Comparison of ENCODE assay signal across 8 cellular contexts in the genomic region with DNA sequence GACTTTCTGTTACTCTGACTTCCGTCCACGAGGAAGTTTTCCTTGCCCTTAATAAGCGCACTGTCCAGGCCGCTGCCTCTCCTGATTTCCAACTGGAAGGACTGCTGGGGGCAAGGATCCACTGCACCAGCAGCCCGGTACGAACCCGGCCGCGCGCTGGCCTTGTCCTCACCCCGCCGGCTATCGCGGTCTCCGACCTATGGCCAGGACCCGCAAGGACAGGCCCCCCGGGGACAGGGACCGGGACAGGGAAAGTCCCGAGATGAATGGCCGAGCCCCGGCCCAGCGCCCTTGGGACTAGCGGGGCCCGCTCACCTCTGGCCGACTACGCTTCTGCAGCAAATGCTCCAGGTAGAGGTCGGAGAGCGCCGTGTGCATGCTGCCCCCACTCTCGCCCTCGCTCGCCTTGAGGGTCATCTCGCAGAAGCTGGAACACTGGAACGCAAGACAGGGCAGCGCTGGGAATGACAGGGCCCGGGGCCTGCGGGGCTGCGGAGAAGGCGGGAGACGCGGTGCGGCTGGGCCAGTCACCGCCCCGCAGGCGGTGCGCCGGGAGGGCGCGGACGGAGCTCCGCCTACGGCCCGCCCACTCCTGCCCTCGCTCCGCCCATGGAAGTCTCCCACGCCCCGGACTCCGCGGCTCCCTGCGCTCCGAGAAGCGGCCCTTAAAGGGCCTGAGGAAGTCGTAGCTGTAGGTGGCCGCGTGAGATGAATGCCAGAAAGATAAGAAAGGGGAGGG. TPM values are rescaled to one million over a fixed set of nuclear protein-coding genes. Genes with fewer than 3 reads are reported as not detected.
DNase-seq lines count a peak whose midpoint lies in the region; ATAC-seq and TF ChIP-seq lines count a peak whose summit lies in the region.

A gene (minus strand): TSS at position 529 of the 739 bp plus-strand sequence. CDS start 112 bp downstream, at position 417.

- peak within 1 kb of the TSS; percentile 75 to 93 (median 81) for H3K4me2 ChIP-seq in BLaER1 treated with 17β-estradiol and CSF1 and Interleukin-3, amounts not matched to agents 10 nM and 100 nM

- peak; percentile 47 for TF ChIP-seq POLR2A in GM19193 (IDR thresholded peaks at IDR 0.05; ENCODE audit: extremely low read depth, insufficient read depth, insufficient read length)

- peak within 1 kb of the TSS; percentile 72 to 79 (median 75) for H3K4me3 ChIP-seq in BLaER1 treated with 17β-estradiol and CSF1 and Interleukin-3, amounts not matched to agents 10 nM and 100 nM
- peak within 1 kb of the TSS; percentile 71 for H3K4me3 ChIP-seq in epithelial cell of proximal tubule (ENCODE audit: low read depth, low read length)

- peaks cover 29 to 54% (median 38%) of the 10 kb centered on the region in 11 experiments for H3K9me3 ChIP-seq in BLaER1 treated with 17β-estradiol and CSF1 and Interleukin-3, amounts not matched to agents 10 nM and 100 nM (replicated peaks in 1 of 11)

- DNase-seq in NOMO-1 treated with dmso at 0.1 percent for 144 hours (lab: John Stamatoyannopoulos, UW; ENCODE audit: unreplicated experiment) (peak; percentile 59), activated T-cell treated with anti-CD3 and anti-CD28 coated beads for 4 hours (peak; percentile 59), epithelial cell of proximal tubule (ENCODE audit: low read depth) (no peak), mucosa of gallbladder (ENCODE audit: low spot score) (peak; percentile 74)
- DNase-seq in stimulated activated CD8-positive, alpha-beta memory T cell treated with anti-CD3 and anti-CD28 coated beads, Interleukin-4, amount 100 ng/mL, for 24 hours (ENCODE audit: low read depth) = peak; percentile 52

- H3K27ac ChIP-seq in BLaER1 treated with 17β-estradiol and CSF1 and Interleukin-3, amounts not matched to agents 10 nM and 100 nM = peak within 1 kb of the TSS; percentile 53 to 88 (median 62); a peak in 21 of 22 replicates

- H3K36me3 ChIP-seq in BLaER1 treated with 17β-estradiol and CSF1 and Interleukin-3, amounts not matched to agents 10 nM and 100 nM = no peaks in the 10 kb centered on the region

- H3K4me1 ChIP-seq in BLaER1 treated with 17β-estradiol and CSF1 and Interleukin-3, amounts not matched to agents 10 nM and 100 nM = peaks cover 23 to 51% (median 44%) of the 10 kb centered on the region in 10 experiments

- H4K20me1 ChIP-seq in BLaER1 treated with 17β-estradiol and CSF1 and Interleukin-3, amounts not matched to agents 10 nM and 100 nM = no peaks in the 10 kb centered on the region; a peak in 1 of 22 replicates

- no peak for TF ChIP-seq CTCF in epithelial cell of proximal tubule (conservative IDR thresholded peaks at IDR 0.05; ENCODE audit: low read depth, low read length)

- peaks cover 36 to 83% (median 80%) of the 10 kb centered on the region in 11 experiments; a peak in 21 of 22 replicates for H3K27me3 ChIP-seq in BLaER1 treated with 17β-estradiol and CSF1 and Interleukin-3, amounts not matched to agents 10 nM and 100 nM

- H3K9ac ChIP-seq in BLaER1 treated with 17β-estradiol and CSF1 and Interleukin-3, amounts not matched to agents 10 nM and 100 nM = peak within 1 kb of the TSS; percentile 70 to 92 (median 79)

- ATAC-seq in HG03354 (IDR thresholded peaks at IDR 0.05; ENCODE audit: poor library complexity, severe bottlenecking, unreplicated experiment) = peak; percentile 89

RNA-seq across cellular contexts. Expression of the gene that starts here (rescaled TPM):
- total RNA-seq in epithelial cell of proximal tubule (9.2 and 10.3 TPM in 2 replicates), mucosa of gallbladder (48.5 TPM)
